24 cellular contexts compared by ENCODE assay signal in the genomic region with DNA sequence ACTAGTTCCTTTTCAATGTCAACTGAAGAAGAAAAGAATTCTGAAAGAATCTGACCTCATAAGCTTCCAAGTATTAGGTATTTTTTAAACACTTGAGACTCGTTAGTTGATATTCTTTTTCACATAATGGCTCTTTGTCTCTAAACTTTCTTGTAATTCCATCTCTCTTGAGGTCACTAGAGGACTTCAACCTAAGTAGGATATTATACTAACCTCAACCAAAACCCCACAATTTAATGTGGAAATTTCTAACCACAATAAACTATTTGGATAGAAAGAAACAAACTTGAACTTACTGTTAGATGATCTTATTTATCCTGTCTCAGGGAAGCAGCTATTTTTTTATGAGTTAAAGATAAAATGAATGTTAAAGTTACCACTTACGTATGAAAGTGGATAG.
"Had no signal": no experiment of that assay in that cellular context is flagged by ENCODE, and none has a peak within 500 bp of the region (broad histone marks: within the 10 kb centered on the region; RNA-seq: fewer than 3 reads in every experiment).

No MANE protein-coding gene starts in this region.

- H3K36me3 ChIP-seq: esophagus squamous epithelium, gastrocnemius medialis, heart right ventricle, left lung, lower lobe of right lung had no signal

- H3K4me1 ChIP-seq: esophagus squamous epithelium, gastrocnemius medialis, heart right ventricle, left lung, lower lobe of right lung had no signal

- H3K4me3 ChIP-seq: esophagus squamous epithelium, gastrocnemius medialis, heart right ventricle, left lung, lower lobe of right lung, mucosa of descending colon had no signal

- H3K27ac ChIP-seq: epithelial cell of prostate, esophagus squamous epithelium, gastrocnemius medialis, heart right ventricle, left lung, lower lobe of right lung had no signal

- H3K27ac Mint-ChIP-seq: dendritic cell treated with granulocyte-macrophage colony-stimulating factor and Interleukin-4, amounts not matched to agents 40 ng/mL and 50 ng/mL, for 4 days; effector memory CD8-positive, alpha-beta T cell; endodermal cell; mesothelial cell of epicardium; naive thymus-derived CD4-positive, alpha-beta T cell had no signal

- H3K9me3 ChIP-seq: esophagus squamous epithelium, gastrocnemius medialis, mucosa of descending colon had no signal

- H3K4me1 Mint-ChIP-seq: endodermal cell; mesothelial cell of epicardium; naive thymus-derived CD4-positive, alpha-beta T cell had no signal

- DNase-seq: cortex of kidney; effector CD8-positive, alpha-beta T cell; effector memory CD8-positive, alpha-beta T cell; endodermal cell; erythroblast; esophagus squamous epithelium; foreskin fibroblast; foreskin melanocyte; gastrocnemius medialis; glutamatergic neuron; head of caudate nucleus; heart right ventricle; hippocampal formation; left cardiac atrium; left lung; left ventricle myocardium superior; lower lobe of right lung; mesenchymal stem cell; mucosa of descending colon; naive thymus-derived CD4-positive, alpha-beta T cell had no signal

- H3K4me3 Mint-ChIP-seq: dendritic cell treated with granulocyte-macrophage colony-stimulating factor and Interleukin-4, amounts not matched to agents 40 ng/mL and 50 ng/mL, for 4 days; effector memory CD8-positive, alpha-beta T cell; endodermal cell; mesothelial cell of epicardium; naive thymus-derived CD4-positive, alpha-beta T cell had no signal

- H3K9me3 Mint-ChIP-seq: endodermal cell had no signal

- ATAC-seq: effector memory CD8-positive, alpha-beta T cell; esophagus mucosa; gastrocnemius medialis; heart right ventricle; left cardiac atrium; left lung; left ventricle myocardium superior; lower lobe of right lung; mucosa of descending colon; naive thymus-derived CD4-positive, alpha-beta T cell had no signal

- H3K27me3 ChIP-seq: esophagus squamous epithelium, gastrocnemius medialis, heart right ventricle, left lung had no signal

- H3K27me3 Mint-ChIP-seq: dendritic cell treated with granulocyte-macrophage colony-stimulating factor and Interleukin-4, amounts not matched to agents 40 ng/mL and 50 ng/mL, for 4 days; effector memory CD8-positive, alpha-beta T cell; naive thymus-derived CD4-positive, alpha-beta T cell had no signal

- H3K36me3 Mint-ChIP-seq: naive thymus-derived CD4-positive, alpha-beta T cell had no signal
